In the genomic region with DNA sequence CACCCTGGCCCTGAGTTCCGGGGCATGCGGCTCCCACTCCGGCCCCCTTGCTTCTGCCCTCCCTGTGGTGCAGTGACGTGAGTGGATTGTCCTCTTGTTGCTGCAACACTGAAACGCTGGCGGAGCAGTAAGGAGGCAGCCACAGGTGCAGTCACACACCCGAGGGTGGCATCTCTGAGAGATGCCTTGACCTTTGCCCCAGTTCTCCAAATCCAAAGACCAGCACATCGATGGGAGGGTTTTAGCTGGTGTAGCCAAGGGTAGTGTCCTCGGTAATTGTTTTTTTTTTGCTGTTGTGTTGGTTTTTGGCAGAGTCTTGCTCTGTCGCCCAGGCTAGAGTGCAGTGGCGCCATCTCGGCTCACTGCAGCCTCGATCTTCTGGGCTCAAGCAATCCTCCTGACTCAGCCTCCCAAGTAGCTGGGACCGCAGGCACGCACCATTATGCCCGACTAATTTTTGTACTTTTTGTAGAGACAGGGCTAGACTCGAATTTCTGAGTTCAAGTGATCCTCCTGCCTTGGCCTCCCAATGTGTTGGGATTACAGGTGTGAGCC, we compare ENCODE assay signal across 18 cellular contexts. TPM values are rescaled to one million over a fixed set of nuclear protein-coding genes. Genes with fewer than 3 reads are reported as not detected.
A peak's percentile ranks its signal among the peaks of the same experiment; 100 is the strongest.
DNase-seq lines count a peak whose midpoint lies in the region; ATAC-seq and TF ChIP-seq lines count a peak whose summit lies in the region.
"Had no signal": no experiment of that assay in that cellular context is flagged by ENCODE, and none has a peak within 500 bp of the region (broad histone marks: within the 10 kb centered on the region; RNA-seq: fewer than 3 reads in every experiment).

No MANE protein-coding gene starts in this region.

- H3K4me3 Mint-ChIP-seq in activated T-helper 2 cell treated with anti-CD3 and anti-CD28 coated beads, Interferon-gamma antibody, Interleukin-2, Interleukin-4, amounts not matched to agents 10 μg/mL and 5 μg/mL and 100 μg/mL, durations not matched to agents 14 hours and 24 hours and 36 hours (ENCODE audit: low read depth): peak overlapping the region; percentile 35
- H3K4me3 Mint-ChIP-seq in mesothelial cell of epicardium (peak overlapping the region; percentile 1), H9 (no peak overlapping the region)

- H3K79me2 ChIP-seq in H9 (ENCODE audit: insufficient read depth, low read length): peaks cover 10% of the 10 kb centered on the region; the same call in 1 of the 2 replicates

- H3K9me3 Mint-ChIP-seq in activated T-helper 2 cell treated with anti-CD3 and anti-CD28 coated beads, Interferon-gamma antibody, Interleukin-2, Interleukin-4, amounts not matched to agents 10 μg/mL and 5 μg/mL and 100 μg/mL, durations not matched to agents 14 hours and 24 hours and 36 hours: no peaks in the 10 kb centered on the region
- H3K9me3 Mint-ChIP-seq in mesothelial cell of epicardium (no peaks in the 10 kb centered on the region), H9 (no peaks in the 10 kb centered on the region; a peak in 1 of 5 replicates)
- H3K9me3 Mint-ChIP-seq: activated naive CD4-positive, alpha-beta T cell treated with anti-CD3 and anti-CD28 coated beads, Interleukin-2, amount 50 U/mL, for 72 hours; naive B cell had no signal

- no peak overlapping the region for H2BK120ac ChIP-seq in H9 (ENCODE audit: low read depth, low read length, poor library complexity, severe bottlenecking)

- no peak overlapping the region for H3K4me2 ChIP-seq in H9 (ENCODE audit: insufficient read depth, insufficient read length, low read length)

- TF ChIP-seq EP300 in ovary (IDR thresholded peaks at IDR 0.05): no peak

- H3K9ac ChIP-seq in H9 (ENCODE audit: extremely low read depth, insufficient read length, low read length): no peak overlapping the region

- H3K27ac Mint-ChIP-seq in activated T-helper 2 cell treated with anti-CD3 and anti-CD28 coated beads, Interferon-gamma antibody, Interleukin-2, Interleukin-4, amounts not matched to agents 10 μg/mL and 5 μg/mL and 100 μg/mL, durations not matched to agents 14 hours and 24 hours and 36 hours: no peak overlapping the region
- H3K27ac Mint-ChIP-seq in mesothelial cell of epicardium (no peak overlapping the region), H9 (no peak overlapping the region)

- peaks cover 20% of the 10 kb centered on the region for H3K4me1 Mint-ChIP-seq in activated T-helper 2 cell treated with anti-CD3 and anti-CD28 coated beads, Interferon-gamma antibody, Interleukin-2, Interleukin-4, amounts not matched to agents 10 μg/mL and 5 μg/mL and 100 μg/mL, durations not matched to agents 14 hours and 24 hours and 36 hours (ENCODE audit: low read depth)
- peaks cover 23% of the 10 kb centered on the region for H3K4me1 Mint-ChIP-seq in mesothelial cell of epicardium
- H3K4me1 Mint-ChIP-seq in H9: peaks cover 17 to 21% of the 10 kb centered on the region in 2 experiments

- peaks cover 6% of the 10 kb centered on the region for H3K79me1 ChIP-seq in H9 (ENCODE audit: insufficient read depth, low read depth, low read length, poor library complexity, severe bottlenecking)

- no peak overlapping the region for H4K5ac ChIP-seq in H9 (ENCODE audit: insufficient read length, low read depth, low read length)

- H2AK5ac ChIP-seq in H9 (ENCODE audit: insufficient read length, low read length): no peak overlapping the region

- H2BK5ac ChIP-seq in H9 (ENCODE audit: insufficient read length, low read length): no peak overlapping the region

- H3K27me3 ChIP-seq in left ventricle myocardium inferior (ENCODE audit: low read depth) (no peaks in the 10 kb centered on the region), ovary (no peaks in the 10 kb centered on the region), H9 (ENCODE audit: insufficient read depth, low read length) (no peaks in the 10 kb centered on the region)
- H3K27me3 ChIP-seq: colonic mucosa, foreskin keratinocyte had no signal

- H2BK20ac ChIP-seq in H9 (ENCODE audit: low read depth, low read length, poor library complexity, severe bottlenecking): no peak overlapping the region

- no peak overlapping the region for H3K56ac ChIP-seq in H9 (ENCODE audit: insufficient read length, low read depth, low read length)

- H3K23ac ChIP-seq in H9 (ENCODE audit: insufficient read length, low read depth, low read length): no peak overlapping the region

- ATAC-seq in Right ventricle myocardium inferior (no peak), GM19397 (IDR thresholded peaks at IDR 0.05; ENCODE audit: unreplicated experiment) (no peak)

- no peak overlapping the region for H3T11ph ChIP-seq in H9 (ENCODE audit: low read length)

- H3K36me3 ChIP-seq in left ventricle myocardium inferior (peaks cover 57% of the 10 kb centered on the region), ovary (no peaks in the 10 kb centered on the region)

- H3K4me1 ChIP-seq in left ventricle myocardium inferior: peaks cover 51% of the 10 kb centered on the region
- peaks cover 6% of the 10 kb centered on the region for H3K4me1 ChIP-seq in ovary (ENCODE audit: insufficient read depth)
- no peaks in the 10 kb centered on the region; the same call in 1 of the 2 replicates for H3K4me1 ChIP-seq in H9 (ENCODE audit: insufficient read depth, low read length)
- H3K4me1 ChIP-seq: colonic mucosa had no signal

- H4K91ac ChIP-seq in H9 (ENCODE audit: insufficient read length, low read depth, low read length): no peak overlapping the region

- H4K8ac ChIP-seq in H9 (replicated peaks; ENCODE audit: insufficient read length, low read depth, low read length): no peak overlapping the region

- peaks cover 38% of the 10 kb centered on the region for H3K36me3 Mint-ChIP-seq in activated T-helper 2 cell treated with anti-CD3 and anti-CD28 coated beads, Interferon-gamma antibody, Interleukin-2, Interleukin-4, amounts not matched to agents 10 μg/mL and 5 μg/mL and 100 μg/mL, durations not matched to agents 14 hours and 24 hours and 36 hours (ENCODE audit: low read depth)
- H3K36me3 Mint-ChIP-seq in mesothelial cell of epicardium: peaks cover 22% of the 10 kb centered on the region
- H3K36me3 Mint-ChIP-seq in H9 (ENCODE audit: insufficient read depth in 1 of 3, low read depth in 3 of 3): peaks cover 22 to 58% (median 53%) of the 10 kb centered on the region in 3 experiments

- H3K14ac ChIP-seq in H9 (ENCODE audit: insufficient read depth, low read length): no peak overlapping the region

- H3K4ac ChIP-seq in H9 (ENCODE audit: low read depth, low read length): no peak overlapping the region

- DNase-seq in left ventricle myocardium inferior (no peak), Right ventricle myocardium inferior (ENCODE audit: missing footprints) (no peak), mesothelial cell of epicardium (ENCODE audit: low spot score in 2 of 2, unreplicated experiment in 2 of 2) (no peak), DMS79 (lab: John Stamatoyannopoulos, UW) (no peak), ovary (no peak), H9 (no peak)
- no peak for DNase-seq in activated T-helper 2 cell treated with anti-CD3 and anti-CD28 coated beads, Interferon-gamma antibody, Interleukin-2, Interleukin-4, amounts not matched to agents 10 μg/mL and 5 μg/mL and 100 μg/mL, durations not matched to agents 14 hours and 24 hours and 36 hours (ENCODE audit: low spot score)

- intact Hi-C loops in left ventricle myocardium inferior (cut with micrococcal nuclease) (no loop called here), Right ventricle myocardium inferior (cut with DNase I) (loop anchor here (5.0 kb wide), 1 partner anchor 51 kb away; a partner anchor contains a TSS), ovary (cut with DNase I) (loop anchor here in 2 of 4 donors (5.0 to 10.0 kb wide), 2 partner anchors 221 to 223 kb away; no protein-coding TSS in a partner anchor)
- intact Hi-C loops in activated T-helper 2 cell treated with anti-CD3 and anti-CD28 coated beads, Interferon-gamma antibody, Interleukin-2, Interleukin-4, amounts not matched to agents 10 μg/mL and 5 μg/mL and 100 μg/mL, durations not matched to agents 14 hours and 24 hours and 36 hours (cut with micrococcal nuclease): no loop called here

- peaks cover 4% of the 10 kb centered on the region for H4K20me1 ChIP-seq in H9 (ENCODE audit: control insufficient read depth, insufficient read depth, insufficient read length)

- no peaks in the 10 kb centered on the region for H3K27me3 Mint-ChIP-seq in activated T-helper 2 cell treated with anti-CD3 and anti-CD28 coated beads, Interferon-gamma antibody, Interleukin-2, Interleukin-4, amounts not matched to agents 10 μg/mL and 5 μg/mL and 100 μg/mL, durations not matched to agents 14 hours and 24 hours and 36 hours (ENCODE audit: low read depth)
- H3K27me3 Mint-ChIP-seq in mesothelial cell of epicardium (ENCODE audit: low read depth) (no peaks in the 10 kb centered on the region), H9 (ENCODE audit: low read depth) (no peaks in the 10 kb centered on the region; the same call in 1 of the 2 replicates)
- H3K27me3 Mint-ChIP-seq: naive B cell had no signal

- no peak overlapping the region for H3K18ac ChIP-seq in H9 (ENCODE audit: insufficient read length, low read depth, low read length)

- no peak overlapping the region for H2BK15ac ChIP-seq in H9 (ENCODE audit: low read depth, low read length)

- H3K27ac ChIP-seq in left ventricle myocardium inferior (replicated peaks): peak overlapping the region; percentile 13
- H3K27ac ChIP-seq in ovary: no peak overlapping the region
- H3K27ac ChIP-seq in H9 (ENCODE audit: insufficient read length, low read depth, low read length): no peak overlapping the region
- H3K27ac ChIP-seq: colonic mucosa, foreskin keratinocyte, WERI-Rb-1 had no signal

- H2BK12ac ChIP-seq in H9 (ENCODE audit: insufficient read length, low read depth, low read length): no peak overlapping the region

- no peak overlapping the region for H2AFZ ChIP-seq in H9 (ENCODE audit: low read length)

- TF ChIP-seq CTCF in left ventricle myocardium inferior (IDR thresholded peaks at IDR 0.05; ENCODE audit: borderline replicate concordance) (no peak), mesothelial cell of epicardium (IDR thresholded peaks at IDR 0.05; ENCODE audit: unreplicated experiment) (no peak), ovary (IDR thresholded peaks at IDR 0.05) (no peak), H9 (conservative IDR thresholded peaks at IDR 0.05) (no peak)

- H3K4me3 ChIP-seq in left ventricle myocardium inferior (no peak overlapping the region), ovary (no peak overlapping the region)
- H3K4me3 ChIP-seq: colonic mucosa had no signal

- 80 to 84% (median 81%) methylated on average over 17 of the region's 17 CpGs for WGBS in ovary, 3 donors
- WGBS in H9 (ENCODE audit: extremely low coverage, insufficient read length, low lambda C conversion rate): no CpG with 5 or more reads among the region's 17 CpGs

- peaks cover 13% of the 10 kb centered on the region for H3K23me2 ChIP-seq in H9 (ENCODE audit: insufficient read length, low read depth, low read length, poor library complexity, severe bottlenecking)

- H3K9me3 ChIP-seq in left ventricle myocardium inferior (replicated peaks): no peaks in the 10 kb centered on the region
- no peaks in the 10 kb centered on the region for H3K9me3 ChIP-seq in ovary
- no peaks in the 10 kb centered on the region for H3K9me3 ChIP-seq in H9 (ENCODE audit: control insufficient read depth, low read depth, low read length)
- H3K9me3 ChIP-seq: colonic mucosa had no signal

- TF ChIP-seq POLR2A in ovary (IDR thresholded peaks at IDR 0.05): no peak

RNA-seq across cellular contexts. Expression of a gene that starts 2.5 kb away (rescaled TPM):
- total RNA-seq in left ventricle myocardium inferior (1,030 TPM), Right ventricle myocardium inferior (1,162 TPM), mesothelial cell of epicardium (2,065 to 2,192 TPM (median 2,184 TPM) in 3 replicates), ovary (over 10,000 TPM in 2 of 7 donors, 1,000 to 10,000 TPM in 5; 4,259 to 21,366 (median 5,883) TPM), H9 (2021) (2,157 and 2,259 TPM in 2 replicates)
- total RNA-seq in activated T-helper 2 cell treated with anti-CD3 and anti-CD28 coated beads, Interferon-gamma antibody, Interleukin-2, Interleukin-4, amounts not matched to agents 10 μg/mL and 5 μg/mL and 100 μg/mL, durations not matched to agents 14 hours and 24 hours and 36 hours: 2,404 and 2,406 TPM in 2 replicates
- over 10,000 TPM in 1 of 2 donors, 1,000 to 10,000 TPM in 1; 1,317 to 14,290 TPM for polyA plus RNA-seq in ovary

RNA-seq across cellular contexts. Expression of a gene that starts 17.5 kb away (rescaled TPM):
- total RNA-seq in left ventricle myocardium inferior (not detected), Right ventricle myocardium inferior (not detected), mesothelial cell of epicardium (1.2 to 1.7 TPM (median 1.2 TPM) in 3 replicates), ovary (1 to 10 TPM in 3 of 7 donors, under 1 TPM in 3, not detected in 1; 0.36 to 4.0 (median 1.2) TPM), H9 (2021) (22.5 and 23.4 TPM in 2 replicates)
- 19.8 and 25.7 TPM in 2 replicates for total RNA-seq in activated T-helper 2 cell treated with anti-CD3 and anti-CD28 coated beads, Interferon-gamma antibody, Interleukin-2, Interleukin-4, amounts not matched to agents 10 μg/mL and 5 μg/mL and 100 μg/mL, durations not matched to agents 14 hours and 24 hours and 36 hours
- polyA plus RNA-seq in ovary: under 1 TPM in 1 of 2 donors, not detected in 1; 0.90 TPM
- total RNA-seq: urinary bladder had no signal

RNA-seq across cellular contexts. Expression of a gene that starts 49.8 kb away (rescaled TPM):
- total RNA-seq in left ventricle myocardium inferior (104 TPM), Right ventricle myocardium inferior (96.1 TPM), mesothelial cell of epicardium (186 to 199 TPM (median 187 TPM) in 3 replicates), ovary (100 to 1,000 TPM in 3 of 7 donors, 10 to 100 TPM in 4; 73.5 to 145 (median 96.0) TPM), H9 (2021) (110 and 119 TPM in 2 replicates)
- total RNA-seq in activated T-helper 2 cell treated with anti-CD3 and anti-CD28 coated beads, Interferon-gamma antibody, Interleukin-2, Interleukin-4, amounts not matched to agents 10 μg/mL and 5 μg/mL and 100 μg/mL, durations not matched to agents 14 hours and 24 hours and 36 hours: 115 and 125 TPM in 2 replicates
- 10 to 100 TPM; 48.9 to 76.7 TPM for polyA plus RNA-seq in ovary

RNA-seq across cellular contexts. Expression of a gene that starts 55.4 kb away (rescaled TPM):
- total RNA-seq in left ventricle myocardium inferior (not detected), Right ventricle myocardium inferior (not detected), mesothelial cell of epicardium (0.36 to 0.47 TPM (median 0.38 TPM) in 3 replicates), ovary (1 to 10 TPM in 3 of 7 donors, under 1 TPM in 3, not detected in 1; 0.30 to 5.7 (median 1.3) TPM), H9 (2021) (1.1 and 1.2 TPM in 2 replicates)
- total RNA-seq in activated T-helper 2 cell treated with anti-CD3 and anti-CD28 coated beads, Interferon-gamma antibody, Interleukin-2, Interleukin-4, amounts not matched to agents 10 μg/mL and 5 μg/mL and 100 μg/mL, durations not matched to agents 14 hours and 24 hours and 36 hours: not detected in 2 replicates
- 1 to 10 TPM in 1 of 2 donors, under 1 TPM in 1; 0.35 to 3.3 TPM for polyA plus RNA-seq in ovary
- total RNA-seq: activated CD8-positive, alpha-beta T cell treated with anti-CD3 and anti-CD28 coated beads, Interleukin-2, amount 10 ng/mL, durations not matched to agents 7 days and 5 days; activated naive CD4-positive, alpha-beta T cell treated with anti-CD3 and anti-CD28 coated beads, Interleukin-2, amount 50 U/mL, for 72 hours; foreskin keratinocyte; HT1080; mammary epithelial cell; T-helper 1 cell treated with Interleukin-12 subunit alpha and Interleukin-12 subunit beta and Interleukin-4 antibody, amounts not matched to agents 30 ng/mL and 1 ng/mL, for 36 hours had no signal
- polyA plus RNA-seq: foreskin keratinocyte, mammary epithelial cell had no signal

Comparison
In these comparisons a context has a peak if more than half of its experiments do, and no peak if none do; other contexts are left out.
1. H3K4me3 Mint-ChIP-seq: peak in activated T-helper 2 cell treated with anti-CD3 and anti-CD28 coated beads, Interferon-gamma antibody, Interleukin-2, Interleukin-4, amounts not matched to agents 10 μg/mL and 5 μg/mL and 100 μg/mL, durations not matched to agents 14 hours and 24 hours and 36 hours (single experiment) and mesothelial cell of epicardium (single experiment); none in H9 (0 of 2).